Comparison of ENCODE assay signal across 12 cellular contexts in genomic region chr13:32791545-32792172, GRCh38.
DNase-seq lines count a peak whose midpoint lies in the region; ATAC-seq and TF ChIP-seq lines count a peak whose summit lies in the region.
"Had no signal": no experiment of that assay in that cellular context is flagged by ENCODE, and none has a peak within 500 bp of the region (broad histone marks: within the 10 kb centered on the region; RNA-seq: fewer than 3 reads in every experiment).

No MANE protein-coding gene starts in this region.

- TF ChIP-seq CTCF in breast epithelium (IDR thresholded peaks at IDR 0.05): no peak
- no peak for TF ChIP-seq CTCF in RWPE1 (conservative IDR thresholded peaks at IDR 0.05; ENCODE audit: low read depth)

- no peak overlapping the region for H3K4me3 ChIP-seq in breast epithelium
- H3K4me3 ChIP-seq: stomach had no signal

- peaks cover 30% of the 10 kb centered on the region for H3K4me1 Mint-ChIP-seq in T-helper 1 cell treated with Interleukin-12 subunit alpha and Interleukin-12 subunit beta and Interleukin-4 antibody, amounts not matched to agents 30 μg/mL and 1 μg/mL, for 36 hours (ENCODE audit: low read depth)
- H3K4me1 Mint-ChIP-seq in stimulated activated naive CD8-positive, alpha-beta T cell treated with anti-CD3 and anti-CD28 coated beads, Interleukin-15, Interleukin-2, amounts not matched to agents 100 ng/mL and 50 ng/mL, for 24 hours (ENCODE audit: low read depth): peaks cover 41% of the 10 kb centered on the region

- no peaks in the 10 kb centered on the region for H3K9me3 ChIP-seq in breast epithelium
- H3K9me3 ChIP-seq: stomach had no signal

- peaks cover 5% of the 10 kb centered on the region for H3K36me3 Mint-ChIP-seq in T-helper 1 cell treated with Interleukin-12 subunit alpha and Interleukin-12 subunit beta and Interleukin-4 antibody, amounts not matched to agents 30 μg/mL and 1 μg/mL, for 36 hours (ENCODE audit: low read depth)
- peaks cover 4% of the 10 kb centered on the region for H3K36me3 Mint-ChIP-seq in stimulated activated naive CD8-positive, alpha-beta T cell treated with anti-CD3 and anti-CD28 coated beads, Interleukin-15, Interleukin-2, amounts not matched to agents 100 ng/mL and 50 ng/mL, for 24 hours (ENCODE audit: low read depth)

- H3K27me3 ChIP-seq in breast epithelium: no peaks in the 10 kb centered on the region
- H3K27me3 ChIP-seq: stomach had no signal

- ATAC-seq in HG02840 (IDR thresholded peaks at IDR 0.05; ENCODE audit: low FRiP score, unreplicated experiment) (peak; percentile 73), esophagus mucosa (no peak)

- H3K36me3 ChIP-seq in breast epithelium: no peaks in the 10 kb centered on the region
- H3K36me3 ChIP-seq: stomach had no signal

- no peaks in the 10 kb centered on the region for H3K9me3 Mint-ChIP-seq in T-helper 1 cell treated with Interleukin-12 subunit alpha and Interleukin-12 subunit beta and Interleukin-4 antibody, amounts not matched to agents 30 μg/mL and 1 μg/mL, for 36 hours
- no peaks in the 10 kb centered on the region for H3K9me3 Mint-ChIP-seq in stimulated activated naive CD8-positive, alpha-beta T cell treated with anti-CD3 and anti-CD28 coated beads, Interleukin-15, Interleukin-2, amounts not matched to agents 100 ng/mL and 50 ng/mL, for 24 hours

- peak in 2 of 3 donors; percentile 12 to 28 for DNase-seq in stimulated activated CD4-positive, alpha-beta T cell treated with anti-CD3 and anti-CD28 coated beads, Interleukin-12 subunit alpha, Interleukin-12 subunit beta, amount 100 ng/mL, for 48 hours (ENCODE audit: low read depth in 2 of 3, low spot score in 1 of 3)
- DNase-seq in stimulated activated CD4-positive, alpha-beta T cell treated with anti-CD3 and anti-CD28 coated beads, Interleukin-2, amount 100 ng/mL, for 48 hours: no peak
- DNase-seq in breast epithelium (ENCODE audit: low spot score in 2 of 2) (no peak), RWPE1 (ENCODE audit: low spot score) (no peak)
- DNase-seq: caudate nucleus, COR-L47, NCI-H446 treated with DMSO at 0.1 percent for 48 hours, stomach had no signal

- POLR2A ChIA-PET in RWPE1 (lab: Yijun Ruan, JAX; ENCODE audit: low non-redundant PET): no interaction called here

- H3K4me3 Mint-ChIP-seq in T-helper 1 cell treated with Interleukin-12 subunit alpha and Interleukin-12 subunit beta and Interleukin-4 antibody, amounts not matched to agents 30 μg/mL and 1 μg/mL, for 36 hours: peak overlapping the region; percentile 56
- H3K4me3 Mint-ChIP-seq in stimulated activated naive CD8-positive, alpha-beta T cell treated with anti-CD3 and anti-CD28 coated beads, Interleukin-15, Interleukin-2, amounts not matched to agents 100 ng/mL and 50 ng/mL, for 24 hours: peak overlapping the region; percentile 43

- H3K27ac ChIP-seq in breast epithelium: no peak overlapping the region
- H3K27ac ChIP-seq in RWPE1: no peak overlapping the region
- H3K27ac ChIP-seq: stomach had no signal

- peak overlapping the region; percentile 79 for H3K27ac Mint-ChIP-seq in T-helper 1 cell treated with Interleukin-12 subunit alpha and Interleukin-12 subunit beta and Interleukin-4 antibody, amounts not matched to agents 30 μg/mL and 1 μg/mL, for 36 hours
- peak overlapping the region; percentile 73 for H3K27ac Mint-ChIP-seq in stimulated activated naive CD8-positive, alpha-beta T cell treated with anti-CD3 and anti-CD28 coated beads, Interleukin-15, Interleukin-2, amounts not matched to agents 100 ng/mL and 50 ng/mL, for 24 hours

- no peak for TF ChIP-seq POLR2A in breast epithelium (IDR thresholded peaks at IDR 0.05)

- no peaks in the 10 kb centered on the region for H3K4me1 ChIP-seq in breast epithelium
- H3K4me1 ChIP-seq: stomach had no signal

- H3K27me3 Mint-ChIP-seq in T-helper 1 cell treated with Interleukin-12 subunit alpha and Interleukin-12 subunit beta and Interleukin-4 antibody, amounts not matched to agents 30 μg/mL and 1 μg/mL, for 36 hours (ENCODE audit: low read depth): no peaks in the 10 kb centered on the region
- H3K27me3 Mint-ChIP-seq in stimulated activated naive CD8-positive, alpha-beta T cell treated with anti-CD3 and anti-CD28 coated beads, Interleukin-15, Interleukin-2, amounts not matched to agents 100 ng/mL and 50 ng/mL, for 24 hours: no peaks in the 10 kb centered on the region

- CTCF ChIA-PET in RWPE1 (lab: Yijun Ruan, JAX): no interaction called here

- intact Hi-C loops in breast epithelium (cut with DNase I; ENCODE audit: low total_unique reads): no loop called here

Comparison
In these comparisons a context has a peak if more than half of its experiments do, and no peak if none do; other contexts are left out.
1. DNase-seq: peak in stimulated activated CD4-positive, alpha-beta T cell treated with anti-CD3 and anti-CD28 coated beads, Interleukin-12 subunit alpha, Interleukin-12 subunit beta, amount 100 ng/mL, for 48 hours (2 of 3); none in stimulated activated CD4-positive, alpha-beta T cell treated with anti-CD3 and anti-CD28 coated beads, Interleukin-2, amount 100 ng/mL, for 48 hours (0 of 2), breast epithelium (0 of 2) and RWPE1 (single experiment).